18 cellular contexts compared by ENCODE assay signal in genomic region chr21:15283138-15283537, GRCh38.
DNase-seq lines count a peak whose midpoint lies in the region; ATAC-seq and TF ChIP-seq lines count a peak whose summit lies in the region.
"Had no signal": no experiment of that assay in that cellular context is flagged by ENCODE, and none has a peak within 500 bp of the region (broad histone marks: within the 10 kb centered on the region; RNA-seq: fewer than 3 reads in every experiment).

No MANE protein-coding gene starts in this region.

- ATAC-seq in mucosa of descending colon, result peak; percentile 14
- no peak for ATAC-seq in stimulated activated naive CD8-positive, alpha-beta T cell treated with anti-CD3 and anti-CD28 coated beads, Interleukin-15, amount 100 ng/mL, for 72 hours
- ATAC-seq in sciatic nerve, result no peak
- ATAC-seq in GM18511 (IDR thresholded peaks at IDR 0.05; ENCODE audit: unreplicated experiment), result no peak
- ATAC-seq: CD8-positive, alpha-beta T cell; GM12878 had no signal

- H3K9me3 Mint-ChIP-seq in stimulated activated naive CD8-positive, alpha-beta T cell treated with anti-CD3 and anti-CD28 coated beads, Interleukin-15, amount 100 ng/mL, for 72 hours, result no peaks in the 10 kb centered on the region
- H3K9me3 Mint-ChIP-seq: CD8-positive, alpha-beta T cell; HFFc6 had no signal

- no peaks in the 10 kb centered on the region for H3K4me1 Mint-ChIP-seq in stimulated activated naive CD8-positive, alpha-beta T cell treated with anti-CD3 and anti-CD28 coated beads, Interleukin-15, amount 100 ng/mL, for 72 hours
- H3K4me1 Mint-ChIP-seq: CD4-positive, CD25-positive, alpha-beta regulatory T cell had no signal

- H3K4me1 ChIP-seq in mucosa of descending colon (ENCODE audit: low read depth), result no peaks in the 10 kb centered on the region
- H3K4me1 ChIP-seq: HAP-1 had no signal

- TF ChIP-seq RAD21 in Ishikawa (IDR thresholded peaks at IDR 0.05; ENCODE audit: low read depth), result no peak

- no peaks in the 10 kb centered on the region for H3K36me3 ChIP-seq in mucosa of descending colon (ENCODE audit: low read depth)
- H3K36me3 ChIP-seq: HAP-1 had no signal

- DNase-seq in mucosa of descending colon (no peak), sciatic nerve (ENCODE audit: low spot score) (no peak)
- no peak for DNase-seq in stimulated activated naive CD8-positive, alpha-beta T cell treated with anti-CD3 and anti-CD28 coated beads, Interleukin-15, amount 100 ng/mL, for 72 hours
- DNase-seq: C1 segment of cervical spinal cord; CD4-positive, CD25-positive, alpha-beta regulatory T cell; CD8-positive, alpha-beta T cell; DMS 273 treated with DMSO at 0.1 percent for 48 hours; DMS79; EL; GDM1; GOT3; HFFc6 had no signal

- no peak overlapping the region for H3K4me3 ChIP-seq in mucosa of descending colon
- H3K4me3 ChIP-seq: GM12878, HAP-1 had no signal

- no peak overlapping the region for H3K27ac Mint-ChIP-seq in stimulated activated naive CD8-positive, alpha-beta T cell treated with anti-CD3 and anti-CD28 coated beads, Interleukin-15, amount 100 ng/mL, for 72 hours
- H3K27ac Mint-ChIP-seq: CD4-positive, CD25-positive, alpha-beta regulatory T cell; CD8-positive, alpha-beta T cell; HFFc6 had no signal

- H3K27me3 Mint-ChIP-seq in stimulated activated naive CD8-positive, alpha-beta T cell treated with anti-CD3 and anti-CD28 coated beads, Interleukin-15, amount 100 ng/mL, for 72 hours, result no peaks in the 10 kb centered on the region
- H3K27me3 Mint-ChIP-seq: CD4-positive, CD25-positive, alpha-beta regulatory T cell had no signal

- intact Hi-C loops in mucosa of descending colon (cut with DNase I, micrococcal nuclease) (no loop called here), sciatic nerve (cut with DNase I) (no loop called here)

- H3K9me3 ChIP-seq in mucosa of descending colon, result no peaks in the 10 kb centered on the region
- H3K9me3 ChIP-seq: HAP-1 had no signal

- TF ChIP-seq CTCF in 22Rv1 (IDR thresholded peaks at IDR 0.05) (no peak), VCaP (conservative IDR thresholded peaks at IDR 0.05) (no peak), mucosa of descending colon (IDR thresholded peaks at IDR 0.05) (no peak)

- no peak for TF ChIP-seq EP300 in Ishikawa (IDR thresholded peaks at IDR 0.05; ENCODE audit: borderline replicate concordance)

- H3K27ac ChIP-seq in 22Rv1 (peak overlapping the region; percentile 72), VCaP (peak overlapping the region; percentile 11; the same call in 1 of the 2 replicates)

- H3K4me3 Mint-ChIP-seq in stimulated activated naive CD8-positive, alpha-beta T cell treated with anti-CD3 and anti-CD28 coated beads, Interleukin-15, amount 100 ng/mL, for 72 hours, result no peak overlapping the region
- H3K4me3 Mint-ChIP-seq: CD4-positive, CD25-positive, alpha-beta regulatory T cell; CD8-positive, alpha-beta T cell; HFFc6 had no signal

TF ChIP-seq in Ishikawa, 13 proteins besides CTCF, POLR2A, EP300 and RAD21:
- TF ChIP-seq CREB1 (IDR thresholded peaks at IDR 0.05; ENCODE audit: low read depth) (no peak), CEBPB (IDR thresholded peaks at IDR 0.05) (no peak), TEAD4 (IDR thresholded peaks at IDR 0.05) (peak; percentile 28; the same call in 1 of the 2 replicates), YY1 (IDR thresholded peaks at IDR 0.05; ENCODE audit: low read depth) (no peak), TCF12 (IDR thresholded peaks at IDR 0.05; ENCODE audit: low read depth) (no peak)
